ENCODE assay signal across 8 cellular contexts in the genomic region with DNA sequence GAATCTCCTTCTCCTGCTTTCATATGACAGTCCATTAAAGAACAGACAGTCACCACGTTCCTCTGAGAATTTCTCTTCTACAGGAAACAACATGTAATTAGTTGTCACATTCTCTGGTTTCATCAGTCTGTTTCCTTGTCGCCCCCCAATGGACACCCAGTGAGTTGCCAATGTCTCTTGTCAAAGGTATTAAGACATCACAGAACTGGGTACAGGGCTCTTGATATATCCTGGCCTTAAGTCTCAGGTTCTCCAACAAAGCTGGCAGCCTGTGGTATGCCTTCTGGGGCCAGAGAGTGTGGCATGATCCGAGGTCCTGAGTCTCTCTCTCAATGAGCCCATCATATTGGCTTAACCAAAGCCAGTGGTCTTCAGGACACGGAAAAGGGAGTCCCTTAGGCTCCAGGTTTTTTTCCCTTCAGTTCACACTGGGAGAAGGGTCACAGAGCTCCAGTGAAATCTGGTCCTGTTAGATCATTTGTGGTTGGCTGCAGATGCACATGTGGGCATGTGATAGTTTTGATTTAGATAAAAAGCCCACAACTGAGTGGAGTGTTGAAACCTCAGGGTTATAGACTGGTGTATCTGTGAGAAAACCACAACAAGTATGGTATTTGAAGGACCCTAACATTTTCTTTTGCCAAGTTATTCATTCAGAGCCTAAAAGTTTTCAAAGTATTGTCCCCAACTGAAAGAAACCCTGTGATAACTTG. TPM values are rescaled to one million over a fixed set of nuclear protein-coding genes. Genes with fewer than 3 reads are reported as not detected.
A peak's percentile ranks its signal among the peaks of the same experiment; 100 is the strongest.
DNase-seq lines count a peak whose midpoint lies in the region; ATAC-seq and TF ChIP-seq lines count a peak whose summit lies in the region.

No MANE protein-coding gene starts in this region.

- CTCF ChIA-PET in OCI-LY7 (lab: Charles Lee; ENCODE audit: unreplicated experiment): no interaction called here

- H3K23ac ChIP-seq in mesenchymal stem cell (ENCODE audit: low read length in 2 of 2): no peak overlapping the region

- no peaks in the 10 kb centered on the region for H3K79me2 ChIP-seq in OCI-LY7 (ENCODE audit: insufficient read depth, low read depth, low read length)

- TF ChIP-seq CTCF in AG10803 (conservative IDR thresholded peaks at IDR 0.05; ENCODE audit: low read length) (peak; percentile 81), OCI-LY7 (conservative IDR thresholded peaks at IDR 0.05; ENCODE audit: low read length) (peak; percentile 76), colonic mucosa (IDR thresholded peaks at IDR 0.05) (peak; percentile 39)

- H3K4ac ChIP-seq in mesenchymal stem cell (ENCODE audit: low read depth in 1 of 2, low read length in 2 of 2): no peak overlapping the region

- H3K9me3 ChIP-seq in OCI-LY7 (ENCODE audit: low read length) (no peaks in the 10 kb centered on the region), colonic mucosa (no peaks in the 10 kb centered on the region), mesenchymal stem cell (ENCODE audit: control insufficient read depth, low read length) (no peaks in the 10 kb centered on the region)

- 25% methylated on average over 4 of the region's 4 CpGs for WGBS in mesenchymal stem cell

- no peak overlapping the region for H3K18ac ChIP-seq in mesenchymal stem cell (ENCODE audit: low read depth in 1 of 2, low read length in 2 of 2)

- no peak overlapping the region for H4K8ac ChIP-seq in mesenchymal stem cell (ENCODE audit: low read length)

- H3K4me2 ChIP-seq in OCI-LY7 (ENCODE audit: low read length) (no peak overlapping the region), mesenchymal stem cell (ENCODE audit: low read length, poor library complexity, severe bottlenecking) (no peak overlapping the region)

- H3K4me3 ChIP-seq in AG10803 (ENCODE audit: low read length) (no peak overlapping the region), OCI-LY7 (ENCODE audit: low read depth, low read length, poor library complexity, severe bottlenecking) (no peak overlapping the region), colonic mucosa (no peak overlapping the region), mesenchymal stem cell (ENCODE audit: insufficient read depth in 1 of 2, low read depth in 1 of 2, low read length in 2 of 2) (no peak overlapping the region)

- peak; percentile 68 for ATAC-seq in GM18517 (IDR thresholded peaks at IDR 0.05; ENCODE audit: unreplicated experiment)
- ATAC-seq in HG03135 (IDR thresholded peaks at IDR 0.05; ENCODE audit: unreplicated experiment): peak; percentile 56

- no peaks in the 10 kb centered on the region for H3K79me1 ChIP-seq in mesenchymal stem cell (replicated peaks; ENCODE audit: low read length, poor library complexity, severe bottlenecking)

- no peak overlapping the region for H2BK15ac ChIP-seq in mesenchymal stem cell (ENCODE audit: low read depth, poor library complexity, severe bottlenecking)

- no peaks in the 10 kb centered on the region for H4K20me1 ChIP-seq in OCI-LY7 (ENCODE audit: insufficient read depth, low read length)

- BruUV-seq in OCI-LY7 (replicated peaks; lab: Mats Ljungman, UMichigan): no TSS peak

- no peak overlapping the region for H2BK120ac ChIP-seq in mesenchymal stem cell (ENCODE audit: low read depth, low read length)

- H3K4me1 ChIP-seq in OCI-LY7 (ENCODE audit: insufficient read depth, low read length, poor library complexity, severe bottlenecking): no peaks in the 10 kb centered on the region
- no peaks in the 10 kb centered on the region for H3K4me1 ChIP-seq in colonic mucosa
- no peaks in the 10 kb centered on the region for H3K4me1 ChIP-seq in mesenchymal stem cell (ENCODE audit: control insufficient read depth, insufficient read depth, low read depth, low read length)

- no peak overlapping the region for H2BK5ac ChIP-seq in mesenchymal stem cell (ENCODE audit: low read depth, low read length, poor library complexity, severe bottlenecking)

- no peaks in the 10 kb centered on the region for H3K9me2 ChIP-seq in OCI-LY7 (ENCODE audit: insufficient read depth, low read length)

- DNase-seq in AG10803 (ENCODE audit: low read depth) (peak; percentile 72), OCI-LY7 (ENCODE audit: low spot score) (peak; percentile 42), colonic mucosa (peak; percentile 59), mesenchymal stem cell (peak; percentile 63), NCI-H1092 treated with DMSO at 0.1 percent for 48 hours (lab: John Stamatoyannopoulos, UW) (no peak), cortex of kidney (lab: John Stamatoyannopoulos, UW) (no peak)

- H2AFZ ChIP-seq in OCI-LY7 (ENCODE audit: low read length) (no peak overlapping the region), mesenchymal stem cell (ENCODE audit: low read depth, low read length) (no peak overlapping the region)

- intact Hi-C loops in OCI-LY7 (cut with micrococcal nuclease; ENCODE audit: unreplicated experiment) (no loop called here), colonic mucosa (cut with DNase I) (loop anchor here (5.0 kb wide), 1 partner anchor 91 kb away; no protein-coding TSS in a partner anchor)

- H2BK12ac ChIP-seq in mesenchymal stem cell (ENCODE audit: low read length in 2 of 2): no peak overlapping the region

- H3K36me3 ChIP-seq in OCI-LY7 (ENCODE audit: insufficient read depth, low read length) (no peaks in the 10 kb centered on the region), colonic mucosa (no peaks in the 10 kb centered on the region), mesenchymal stem cell (ENCODE audit: control insufficient read depth in 1 of 2, insufficient read depth in 2 of 2, low read depth in 1 of 2, low read length in 2 of 2) (no peaks in the 10 kb centered on the region)

- H2AK5ac ChIP-seq in mesenchymal stem cell (ENCODE audit: low read length, severe bottlenecking): no peak overlapping the region

- no peak overlapping the region for H4K91ac ChIP-seq in mesenchymal stem cell (ENCODE audit: low read length)

- H3K27me3 ChIP-seq in colonic mucosa: no peaks in the 10 kb centered on the region
- H3K27me3 ChIP-seq in mesenchymal stem cell (ENCODE audit: control insufficient read depth in 1 of 2, insufficient read depth in 1 of 2, low read length in 2 of 2): peaks cover 0 to 13% of the 10 kb centered on the region in 2 experiments

- POLR2A ChIA-PET in OCI-LY7 (lab: Charles Lee): no interaction called here

- no peak overlapping the region for H3K14ac ChIP-seq in mesenchymal stem cell (ENCODE audit: low read length in 2 of 2)

- H3K27ac ChIP-seq in OCI-LY7 (ENCODE audit: low read depth, low read length, poor library complexity, severe bottlenecking): no peak overlapping the region
- H3K27ac ChIP-seq in colonic mucosa: no peak overlapping the region
- H3K27ac ChIP-seq in mesenchymal stem cell (ENCODE audit: low read length, poor library complexity, severe bottlenecking): no peak overlapping the region

- H3K9ac ChIP-seq in colonic mucosa (ENCODE audit: low read depth in 2 of 2, low read length in 2 of 2) (no peak overlapping the region), mesenchymal stem cell (ENCODE audit: low read length) (no peak overlapping the region)

RNA-seq across cellular contexts. Expression of a gene that starts 46.9 kb away (rescaled TPM):
- total RNA-seq in OCI-LY7 (2014; rRNA removed; shearing (Covaris generic)): not detected in 2 replicates
- not detected in 2 replicates for total RNA-seq in OCI-LY7 (2022)
- total RNA-seq in colonic mucosa: 10 to 100 TPM; 23.7 to 38.6 TPM
- 0.07 TPM for polyA plus RNA-seq in mesenchymal stem cell (2013, experiment 1 of 2)
- polyA plus RNA-seq in mesenchymal stem cell (2013, experiment 2 of 2): 0.10 TPM

Comparison
In these comparisons a context has a peak if more than half of its experiments do, and no peak if none do; other contexts are left out.
1. DNase-seq: peak in AG10803 (single experiment), OCI-LY7 (single experiment), colonic mucosa (single experiment) and mesenchymal stem cell (single experiment); none in NCI-H1092 treated with DMSO at 0.1 percent for 48 hours (single experiment) and cortex of kidney (single experiment).
2. RNA of a gene that starts 46.9 kb away (total RNA-seq): 23.7 to 38.6 TPM in colonic mucosa; not detected in OCI-LY7; every median in the first group is over 10 times any median in the second.
3. Peak in every context shown above with its lines, with median percentiles within 50 percentile points of each other: CTCF ChIP-seq.